20 cellular contexts compared by ENCODE assay signal in the genomic region with DNA sequence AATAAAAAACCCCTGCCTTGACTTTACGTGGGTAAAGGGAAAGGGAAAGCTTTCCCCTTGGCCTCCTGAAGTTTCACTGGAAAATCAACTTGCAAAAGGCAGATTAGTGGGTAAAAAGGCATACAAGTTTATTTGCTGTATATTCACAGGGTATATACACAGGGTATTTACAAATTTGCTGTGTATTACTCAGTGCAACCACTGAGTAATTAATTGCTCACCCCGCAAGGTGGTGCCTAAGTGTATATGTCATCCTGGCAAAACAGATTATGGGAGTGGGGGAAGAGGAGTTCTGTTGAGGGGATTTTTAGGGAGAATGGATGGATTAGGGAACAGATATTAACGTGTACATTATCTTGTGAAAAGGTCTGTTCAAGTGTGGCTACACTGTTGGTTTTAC. TPM values are rescaled to one million over a fixed set of nuclear protein-coding genes. Genes with fewer than 3 reads are reported as not detected.
DNase-seq lines count a peak whose midpoint lies in the region; ATAC-seq and TF ChIP-seq lines count a peak whose summit lies in the region.
"Had no signal": no experiment of that assay in that cellular context is flagged by ENCODE, and none has a peak within 500 bp of the region (broad histone marks: within the 10 kb centered on the region; RNA-seq: fewer than 3 reads in every experiment).

No MANE protein-coding gene starts in this region.

- H3K9me3 ChIP-seq in SK-N-SH (no peaks in the 10 kb centered on the region), Panc1 (ENCODE audit: control insufficient read depth, insufficient read depth, low read depth, low read length) (no peaks in the 10 kb centered on the region)
- no peaks in the 10 kb centered on the region for H3K9me3 ChIP-seq in CD8-positive, alpha-beta T cell (ENCODE audit: low read length)
- H3K9me3 ChIP-seq: BE2C, HAP-1 had no signal

- no peak for TF ChIP-seq EP300 in SK-N-SH (IDR thresholded peaks at IDR 0.05; ENCODE audit: borderline replicate concordance in 1 of 2, low read depth in 1 of 2, low read length in 1 of 2)

- CTCF ChIA-PET in SK-N-SH (lab: Yijun Ruan, JAX) (no interaction called here), Panc1 (lab: Charles Lee) (no interaction called here)
- CTCF ChIA-PET in CD8-positive, alpha-beta T cell (lab: Charles Lee), result no interaction called here

- no peaks in the 10 kb centered on the region for H3K9me2 ChIP-seq in SK-N-SH

- peaks cover 2% of the 10 kb centered on the region for H3K4me1 Mint-ChIP-seq in CD8-positive, alpha-beta T cell (ENCODE audit: low read depth)

- no peak overlapping the region for H3K4me2 ChIP-seq in SK-N-SH

- H3K79me2 ChIP-seq in SK-N-SH (ENCODE audit: insufficient read depth), result no peaks in the 10 kb centered on the region

- TF ChIP-seq CTCF in SK-N-SH (IDR thresholded peaks at IDR 0.05) (no peak), Panc1 (IDR thresholded peaks at IDR 0.05) (no peak), epithelial cell of esophagus (IDR thresholded peaks at IDR 0.05; ENCODE audit: insufficient read depth, low read depth, low read length, missing control alignments) (no peak)
- TF ChIP-seq CTCF in CD8-positive, alpha-beta T cell (IDR thresholded peaks at IDR 0.05), result no peak

- H4K20me1 ChIP-seq in SK-N-SH (ENCODE audit: insufficient read depth), result no peaks in the 10 kb centered on the region

- POLR2A ChIA-PET in SK-N-SH (lab: Yijun Ruan, JAX), result no interaction called here
- POLR2A ChIA-PET in Panc1 (lab: Charles Lee), result no interaction called here
- POLR2A ChIA-PET in CD8-positive, alpha-beta T cell (lab: Charles Lee), result no interaction called here

- H3K4me1 ChIP-seq in SK-N-SH (ENCODE audit: control insufficient read depth in 1 of 2, insufficient read depth in 2 of 2, low read depth in 1 of 2, low read length in 1 of 2) (peaks cover 0 to 8% of the 10 kb centered on the region in 2 experiments; a peak in 1 of 4 replicates), Panc1 (ENCODE audit: control insufficient read depth, insufficient read depth, low read length) (no peaks in the 10 kb centered on the region)
- no peaks in the 10 kb centered on the region for H3K4me1 ChIP-seq in CD8-positive, alpha-beta T cell (ENCODE audit: insufficient read depth, low read length)
- H3K4me1 ChIP-seq: BE2C had no signal

- 90% methylated on average over 3 of the region's 3 CpGs for WGBS in SK-N-SH (ENCODE audit: low lambda C conversion rate)

- no peak overlapping the region for H3K9ac ChIP-seq in SK-N-SH

- in situ Hi-C loops in Panc1 (cut with HindIII; ENCODE audit: low pct_unique_long_range_greater_than_20kb, low sequenced_read_pairs), result no loop called here
- in situ Hi-C loops in G401 (cut with HindIII; ENCODE audit: low sequenced_read_pairs), result no loop called here

- H3K27me3 ChIP-seq in SK-N-SH (ENCODE audit: insufficient read depth), result no peaks in the 10 kb centered on the region
- H3K27me3 ChIP-seq in Panc1 (ENCODE audit: control insufficient read depth, insufficient read depth, low read length), result no peaks in the 10 kb centered on the region
- H3K27me3 ChIP-seq in CD8-positive, alpha-beta T cell (ENCODE audit: insufficient read depth, low read length), result no peaks in the 10 kb centered on the region
- H3K27me3 ChIP-seq: BE2C had no signal

- H3K4me3 Mint-ChIP-seq in CD8-positive, alpha-beta T cell, result no peak overlapping the region
- H3K4me3 Mint-ChIP-seq: CD4-positive, CD25-positive, alpha-beta regulatory T cell had no signal

- peaks cover 15% of the 10 kb centered on the region for H3K27me3 Mint-ChIP-seq in CD8-positive, alpha-beta T cell (ENCODE audit: low read depth)

- no peak overlapping the region for H3K27ac ChIP-seq in SK-N-SH (ENCODE audit: low read depth in 2 of 2, low read length in 1 of 2)
- H3K27ac ChIP-seq in Panc1 (ENCODE audit: low read length), result no peak overlapping the region
- no peak overlapping the region for H3K27ac ChIP-seq in CD8-positive, alpha-beta T cell (ENCODE audit: low read depth, low read length)
- H3K27ac ChIP-seq: 22Rv1 had no signal

- no peaks in the 10 kb centered on the region for H3K36me3 ChIP-seq in SK-N-SH (replicated peaks in 1 of 2; ENCODE audit: control insufficient read depth in 1 of 2, insufficient read depth in 2 of 2, low read length in 1 of 2)
- H3K36me3 ChIP-seq in Panc1 (ENCODE audit: control insufficient read depth, insufficient read depth, low read length), result no peaks in the 10 kb centered on the region
- H3K36me3 ChIP-seq in CD8-positive, alpha-beta T cell (ENCODE audit: insufficient read depth, low read length), result no peaks in the 10 kb centered on the region
- H3K36me3 ChIP-seq: BE2C, HAP-1 had no signal

- TF ChIP-seq RAD21 in SK-N-SH (IDR thresholded peaks at IDR 0.05; ENCODE audit: low read length), result no peak

- no peak overlapping the region for H2AFZ ChIP-seq in SK-N-SH (ENCODE audit: low read depth)

- no peak overlapping the region for H3K27ac Mint-ChIP-seq in CD8-positive, alpha-beta T cell
- H3K27ac Mint-ChIP-seq: CD4-positive, CD25-positive, alpha-beta regulatory T cell had no signal

- intact Hi-C loops in Panc1 (cut with micrococcal nuclease; ENCODE audit: unreplicated experiment), result no loop called here
- intact Hi-C loops in CD8-positive, alpha-beta T cell (cut with DNase I, micrococcal nuclease), result no loop called here

- DNase-seq in SK-N-SH (no peak), Panc1 (ENCODE audit: low read depth, low spot score) (peak; percentile 15), epithelial cell of esophagus (ENCODE audit: low read depth) (peak; percentile 61), ecto neural progenitor cell (ENCODE audit: low spot score) (no peak), G401 (ENCODE audit: low spot score) (no peak)
- no peak for DNase-seq in CD8-positive, alpha-beta T cell
- DNase-seq: BE2C; CD4-positive, CD25-positive, alpha-beta regulatory T cell; DMS53; NCI-H1105 treated with DMSO at 0.1 percent for 48 hours; NCI-H1694; NCI-H2081 treated with DMSO at 0.1 percent for 48 hours; NCI-H510A; NCI-H748 treated with DMSO at 0.1 percent for 48 hours; NK-92 treated with Interleukin-12 subunit alpha and Interleukin-12 subunit beta, amount 100 ng/mL, for 24 hours; SHP77 treated with DMSO at 0.1 percent for 48 hours had no signal

- H3K4me3 ChIP-seq in SK-N-SH (ENCODE audit: low read depth in 2 of 2, low read length in 1 of 2) (no peak overlapping the region), Panc1 (ENCODE audit: low read depth in 2 of 2, low read length in 2 of 2) (no peak overlapping the region), epithelial cell of esophagus (ENCODE audit: low read length) (no peak overlapping the region)
- H3K4me3 ChIP-seq in CD8-positive, alpha-beta T cell (ENCODE audit: low read depth, low read length), result no peak overlapping the region
- H3K4me3 ChIP-seq: HAP-1 had no signal

- no peaks in the 10 kb centered on the region for H3K36me3 Mint-ChIP-seq in CD8-positive, alpha-beta T cell
- H3K36me3 Mint-ChIP-seq: CD4-positive, CD25-positive, alpha-beta regulatory T cell had no signal

- no peaks in the 10 kb centered on the region for H3K9me3 Mint-ChIP-seq in CD8-positive, alpha-beta T cell

- no TSS peak for BruUV-seq in Panc1 (replicated peaks; lab: Mats Ljungman, UMichigan)

- ATAC-seq in SK-N-SH treated with all-trans-retinoic acid at 6 μM for 48 hours (peak; percentile 33; the same call in 2 of the 3 replicates), Panc1 (peak; percentile 76), GM21529 (IDR thresholded peaks at IDR 0.05; ENCODE audit: unreplicated experiment) (no peak)
- ATAC-seq in CD8-positive, alpha-beta T cell, result no peak

- no peaks in the 10 kb centered on the region for H3F3A ChIP-seq in SK-N-SH (replicated peaks; ENCODE audit: insufficient read depth)

TF ChIP-seq in SK-N-SH, 30 proteins besides CTCF, POLR2A, EP300 and RAD21 (continues in another document):
- TF ChIP-seq MXI1 (IDR thresholded peaks at IDR 0.05; ENCODE audit: low read depth, low read length), result no peak
- TF ChIP-seq, protein P1, sequence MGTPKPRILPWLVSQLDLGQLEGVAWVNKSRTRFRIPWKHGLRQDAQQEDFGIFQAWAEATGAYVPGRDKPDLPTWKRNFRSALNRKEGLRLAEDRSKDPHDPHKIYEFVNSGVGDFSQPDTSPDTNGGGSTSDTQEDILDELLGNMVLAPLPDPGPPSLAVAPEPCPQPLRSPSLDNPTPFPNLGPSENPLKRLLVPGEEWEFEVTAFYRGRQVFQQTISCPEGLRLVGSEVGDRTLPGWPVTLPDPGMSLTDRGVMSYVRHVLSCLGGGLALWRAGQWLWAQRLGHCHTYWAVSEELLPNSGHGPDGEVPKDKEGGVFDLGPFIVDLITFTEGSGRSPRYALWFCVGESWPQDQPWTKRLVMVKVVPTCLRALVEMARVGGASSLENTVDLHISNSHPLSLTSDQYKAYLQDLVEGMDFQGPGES (IDR thresholded peaks at IDR 0.05; ENCODE audit: low read depth, low read length), result no peak

RNA-seq across cellular contexts. Expression of a gene that starts 7.1 kb away (rescaled TPM):
- 53.5 and 66.2 TPM in 2 replicates for polyA plus RNA-seq in SK-N-SH (2012; rRNA removed)
- polyA plus RNA-seq in SK-N-SH (2012; cell fraction: cytosol; rRNA removed), result 63.7 and 98.5 TPM in 2 replicates
- 70.4 and 141 TPM in 2 replicates for polyA plus RNA-seq in SK-N-SH (2012; cell fraction: nucleus; rRNA removed)
- total RNA-seq in Panc1 (2021; ENCODE audit: unreplicated experiment), result 128 TPM
- 57.1 TPM for polyA plus RNA-seq in Panc1 (2012; ENCODE audit: insufficient read length)
- 171 and 222 TPM in 2 replicates for total RNA-seq in G401 (2014; rRNA removed; shearing (Covaris generic))
- total RNA-seq in CD8-positive, alpha-beta T cell, result 10 to 100 TPM; 80.2 to 91.9 TPM

RNA-seq across cellular contexts. Expression of a gene that starts 49.9 kb away (rescaled TPM):
- 4.4 and 4.5 TPM in 2 replicates for polyA plus RNA-seq in SK-N-SH (2012; rRNA removed)
- 2.3 and 3.7 TPM in 2 replicates for polyA plus RNA-seq in SK-N-SH (2012; cell fraction: cytosol; rRNA removed)
- 4.9 and 6.0 TPM in 2 replicates for polyA plus RNA-seq in SK-N-SH (2012; cell fraction: nucleus; rRNA removed)
- 7.5 TPM for total RNA-seq in Panc1 (2021; ENCODE audit: unreplicated experiment)
- polyA plus RNA-seq in Panc1 (2012; ENCODE audit: insufficient read length), result 28.4 TPM
- total RNA-seq in G401 (2014; rRNA removed; shearing (Covaris generic)), result not detected in 2 replicates
- not detected for total RNA-seq in CD8-positive, alpha-beta T cell
- total RNA-seq: CD4-positive, CD25-positive, alpha-beta regulatory T cell had no signal
- polyA plus RNA-seq: CD4-positive, CD25-positive, alpha-beta regulatory T cell had no signal

Comparison
In these comparisons a context has a peak if more than half of its experiments do, and no peak if none do; other contexts are left out.
1. ATAC-seq: peak in SK-N-SH treated with all-trans-retinoic acid at 6 μM for 48 hours (single experiment) and Panc1 (single experiment); none in GM21529 (single experiment) and CD8-positive, alpha-beta T cell (single experiment).
2. DNase-seq: peak in Panc1 (single experiment) and epithelial cell of esophagus (single experiment); none in SK-N-SH (single experiment), ecto neural progenitor cell (single experiment), G401 (single experiment) and CD8-positive, alpha-beta T cell (0 of 7).